ENCODE assay signal across 9 cellular contexts in genomic region chr4:4853371-4853823, GRCh38. TPM values are rescaled to one million over a fixed set of nuclear protein-coding genes. Genes with fewer than 3 reads are reported as not detected.
DNase-seq lines count a peak whose midpoint lies in the region; ATAC-seq and TF ChIP-seq lines count a peak whose summit lies in the region.
"Had no signal": no experiment of that assay in that cellular context is flagged by ENCODE, and none has a peak within 500 bp of the region (broad histone marks: within the 10 kb centered on the region; RNA-seq: fewer than 3 reads in every experiment).

No MANE protein-coding gene starts in this region.

- H3K27me3 ChIP-seq in iPS-15b (ENCODE audit: control insufficient read depth, insufficient read depth, low read length) (peaks cover 98% of the 10 kb centered on the region), testis (peaks cover 14% of the 10 kb centered on the region)

- H3K4me1 ChIP-seq in iPS-15b (ENCODE audit: control insufficient read depth, insufficient read depth, low read length): peaks cover 6% of the 10 kb centered on the region
- H3K4me1 ChIP-seq in testis: peaks cover 21% of the 10 kb centered on the region

- H3K9me3 ChIP-seq in iPS-15b (ENCODE audit: control insufficient read depth, insufficient read depth, low read length): no peaks in the 10 kb centered on the region
- no peaks in the 10 kb centered on the region for H3K9me3 ChIP-seq in testis

- WGBS in testis, 2 donors: 3 to 4% methylated on average over 26 of the region's 26 CpGs

- intact Hi-C loops in activated CD4-positive, alpha-beta T cell treated with anti-CD3 and anti-CD28 coated beads, Interleukin-2, amount 10 ng/mL, durations not matched to agents 24 days and 14 days (cut with micrococcal nuclease): no loop called here
- intact Hi-C loops in testis (cut with DNase I; ENCODE audit: low total_unique reads): no loop called here

- peaks cover 8% of the 10 kb centered on the region for H3K36me3 Mint-ChIP-seq in activated CD4-positive, alpha-beta T cell treated with anti-CD3 and anti-CD28 coated beads, Interleukin-2, amount 10 ng/mL, durations not matched to agents 24 days and 14 days (ENCODE audit: low read depth)
- no peaks in the 10 kb centered on the region for H3K36me3 Mint-ChIP-seq in T-cell

- peak overlapping the region; percentile 82 for H3K4me3 Mint-ChIP-seq in activated CD4-positive, alpha-beta T cell treated with anti-CD3 and anti-CD28 coated beads, Interleukin-2, amount 10 ng/mL, durations not matched to agents 24 days and 14 days
- H3K4me3 Mint-ChIP-seq in T-cell: peak overlapping the region; percentile 66 to 83 (median 73)

- H3K27ac ChIP-seq in testis: no peak overlapping the region
- H3K27ac ChIP-seq: C4-2B had no signal

- H3K9me3 Mint-ChIP-seq in activated CD4-positive, alpha-beta T cell treated with anti-CD3 and anti-CD28 coated beads, Interleukin-2, amount 10 ng/mL, durations not matched to agents 24 days and 14 days: no peaks in the 10 kb centered on the region
- H3K9me3 Mint-ChIP-seq in T-cell: no peaks in the 10 kb centered on the region

- H3K36me3 ChIP-seq in iPS-15b (ENCODE audit: control insufficient read depth, insufficient read depth, low read length) (no peaks in the 10 kb centered on the region), testis (ENCODE audit: low read depth, missing control alignments) (no peaks in the 10 kb centered on the region)

- H3K27ac Mint-ChIP-seq in activated CD4-positive, alpha-beta T cell treated with anti-CD3 and anti-CD28 coated beads, Interleukin-2, amount 10 ng/mL, durations not matched to agents 24 days and 14 days: no peak overlapping the region
- H3K27ac Mint-ChIP-seq in T-cell: no peak overlapping the region

- DNase-seq in activated CD4-positive, alpha-beta T cell treated with anti-CD3 and anti-CD28 coated beads, Interleukin-2, amount 10 ng/mL, durations not matched to agents 24 days and 14 days: no peak
- DNase-seq in activated CD4-positive, alpha-beta T cell treated with anti-CD3 and anti-CD28 coated beads for 4 hours: no peak
- DNase-seq in T-cell: no peak
- DNase-seq in testis: no peak
- DNase-seq in NCI-H187 treated with DMSO at 0.1 percent for 48 hours (lab: John Stamatoyannopoulos, UW): no peak
- DNase-seq in DMS 273 treated with DMSO at 0.1 percent for 48 hours (lab: John Stamatoyannopoulos, UW): no peak
- DNase-seq in activated CD8-positive, alpha-beta memory T cell treated with anti-CD3 and anti-CD28 coated beads for 24 hours: no peak

- peaks cover 14% of the 10 kb centered on the region for H3K4me1 Mint-ChIP-seq in activated CD4-positive, alpha-beta T cell treated with anti-CD3 and anti-CD28 coated beads, Interleukin-2, amount 10 ng/mL, durations not matched to agents 24 days and 14 days
- H3K4me1 Mint-ChIP-seq in T-cell: peaks cover 31 to 37% (median 36%) of the 10 kb centered on the region in 3 donors

- CTCF ChIA-PET in T-cell (lab: Charles Lee): no interaction called here

- H3K9ac ChIP-seq in iPS-15b (ENCODE audit: low read depth, low read length): no peak overlapping the region

- peak in 3 of 4 experiments; percentile 14 to 30 (median 28) for ATAC-seq in T-cell (replicated peaks in 1 of 4)

- TF ChIP-seq CTCF in testis (IDR thresholded peaks at IDR 0.05): no peak

- TF ChIP-seq POLR2A in testis (IDR thresholded peaks at IDR 0.05): no peak

- H3K27me3 Mint-ChIP-seq in activated CD4-positive, alpha-beta T cell treated with anti-CD3 and anti-CD28 coated beads, Interleukin-2, amount 10 ng/mL, durations not matched to agents 24 days and 14 days: peaks cover 55% of the 10 kb centered on the region
- peaks cover 53 to 80% of the 10 kb centered on the region in 2 donors for H3K27me3 Mint-ChIP-seq in T-cell

- POLR2A ChIA-PET in T-cell (lab: Charles Lee): no interaction called here

- H3K4me3 ChIP-seq in iPS-15b (ENCODE audit: low read depth, low read length) (peak overlapping the region; percentile 37), testis (peak overlapping the region; percentile 1 to 9)

RNA-seq across cellular contexts. Expression of gene MSX1, which starts 6.1 kb away (rescaled TPM):
- not detected in 2 replicates for total RNA-seq in activated CD4-positive, alpha-beta T cell treated with anti-CD3 and anti-CD28 coated beads, Interleukin-2, amount 10 ng/mL, durations not matched to agents 24 days and 14 days
- total RNA-seq in T-cell: not detected
- 1 to 10 TPM in 1 of 2 donors, under 1 TPM in 1; 0.99 to 1.7 TPM for total RNA-seq in testis
- 1.7 TPM for polyA plus RNA-seq in testis (ENCODE audit: insufficient read depth, low read depth, low replicate concordance)
